ENCODE assay signal across 1 cellular context in the genomic region with DNA sequence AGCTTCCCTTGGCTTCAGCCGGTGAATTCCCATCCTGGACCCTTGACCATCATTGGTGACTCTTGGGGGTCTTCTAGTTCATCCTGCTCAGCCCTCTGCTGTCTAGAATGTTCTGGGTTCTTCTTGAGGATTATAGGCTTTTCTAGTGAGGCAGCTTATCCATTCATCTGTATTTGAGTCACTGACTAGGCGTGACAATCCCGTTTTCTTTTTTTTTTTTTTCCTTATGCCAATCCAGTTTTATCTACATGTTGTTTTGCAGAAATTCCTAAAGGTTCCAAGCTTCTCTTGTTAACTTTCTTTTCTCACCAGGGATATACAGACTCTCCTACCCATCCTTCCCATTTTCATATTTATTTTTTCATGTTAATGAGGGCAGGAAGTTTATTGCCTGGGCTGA.
TF ChIP-seq lines count a peak whose summit lies in the region.

No MANE protein-coding gene starts in this region.

TF ChIP-seq in endothelial cell of umbilical vein, 7 proteins besides CTCF, POLR2A, EP300 and RAD21:
- TF ChIP-seq JUN (IDR thresholded peaks at IDR 0.05; ENCODE audit: borderline replicate concordance, insufficient read depth, insufficient read length, low read depth) (no peak), POLR2AphosphoS5 (IDR thresholded peaks at IDR 0.05; ENCODE audit: insufficient read depth, low read depth, low read length) (no peak), MYC (IDR thresholded peaks at IDR 0.05; ENCODE audit: low read depth, low read length) (no peak), EZH2 (IDR thresholded peaks at IDR 0.05; ENCODE audit: borderline replicate concordance, low read depth, low read length, severe bottlenecking) (no peak), GATA2 (IDR thresholded peaks at IDR 0.05; ENCODE audit: insufficient read depth, insufficient read length, low read depth, low read length) (no peak), FOS (IDR thresholded peaks at IDR 0.05; ENCODE audit: borderline replicate concordance, insufficient read depth, low read length) (no peak)
- TF ChIP-seq, protein P1, sequence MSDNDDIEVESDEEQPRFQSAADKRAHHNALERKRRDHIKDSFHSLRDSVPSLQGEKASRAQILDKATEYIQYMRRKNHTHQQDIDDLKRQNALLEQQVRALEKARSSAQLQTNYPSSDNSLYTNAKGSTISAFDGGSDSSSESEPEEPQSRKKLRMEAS (IDR thresholded peaks at IDR 0.05; ENCODE audit: insufficient read depth, insufficient read length): no peak
